In genomic region chr7:867001-867405, GRCh38 we compare ENCODE assay signal across 9 cellular contexts. TPM values are rescaled to one million over a fixed set of nuclear protein-coding genes. Genes with fewer than 3 reads are reported as not detected.
DNase-seq lines count a peak whose midpoint lies in the region; ATAC-seq and TF ChIP-seq lines count a peak whose summit lies in the region.
"Had no signal": no experiment of that assay in that cellular context is flagged by ENCODE, and none has a peak within 500 bp of the region (broad histone marks: within the 10 kb centered on the region; RNA-seq: fewer than 3 reads in every experiment).

No MANE protein-coding gene starts in this region.

- DNase-seq in astrocyte of the hippocampus (ENCODE audit: low read depth, low spot score) (peak; percentile 76), left ventricle myocardium superior (peak; percentile 86), sciatic nerve (ENCODE audit: low spot score) (peak; percentile 79), globus pallidus (ENCODE audit: low spot score) (no peak)
- DNase-seq: NCI-H774 had no signal

- peak overlapping the region; percentile 95 for H3K27ac ChIP-seq in C4-2B

- intact Hi-C loops in left ventricle myocardium superior (cut with micrococcal nuclease), result no loop called here
- intact Hi-C loops in sciatic nerve (cut with DNase I), result loop anchor here (10.0 kb wide), 1 partner anchor 82 kb away; no protein-coding TSS in a partner anchor

- ATAC-seq in left ventricle myocardium superior, result peak; percentile 88
- peak; percentile 87 for ATAC-seq in sciatic nerve
- ATAC-seq in HG02852 (IDR thresholded peaks at IDR 0.05; ENCODE audit: unreplicated experiment), result no peak
- ATAC-seq in GM21447 (IDR thresholded peaks at IDR 0.05; ENCODE audit: unreplicated experiment), result no peak
- ATAC-seq in HG02571 (IDR thresholded peaks at IDR 0.05; ENCODE audit: unreplicated experiment), result no peak

- no peak for TF ChIP-seq CTCF in C4-2B (conservative IDR thresholded peaks at IDR 0.05)

RNA-seq across cellular contexts. Expression of gene GET4, which starts 9.4 kb away (rescaled TPM):
- total RNA-seq in left ventricle myocardium superior (20.6 TPM), sciatic nerve (25.4 TPM)

RNA-seq across cellular contexts. Expression of gene SUN1, which starts 34.7 kb away (rescaled TPM):
- total RNA-seq in left ventricle myocardium superior, result 186 TPM
- total RNA-seq in sciatic nerve, result 207 TPM

Comparison
In these comparisons a context has a peak if more than half of its experiments do, and no peak if none do; other contexts are left out.
1. ATAC-seq: peak in left ventricle myocardium superior (single experiment) and sciatic nerve (single experiment); none in HG02852 (single experiment), GM21447 (single experiment) and HG02571 (single experiment).